ENCODE assay signal across 24 cellular contexts in the genomic region with DNA sequence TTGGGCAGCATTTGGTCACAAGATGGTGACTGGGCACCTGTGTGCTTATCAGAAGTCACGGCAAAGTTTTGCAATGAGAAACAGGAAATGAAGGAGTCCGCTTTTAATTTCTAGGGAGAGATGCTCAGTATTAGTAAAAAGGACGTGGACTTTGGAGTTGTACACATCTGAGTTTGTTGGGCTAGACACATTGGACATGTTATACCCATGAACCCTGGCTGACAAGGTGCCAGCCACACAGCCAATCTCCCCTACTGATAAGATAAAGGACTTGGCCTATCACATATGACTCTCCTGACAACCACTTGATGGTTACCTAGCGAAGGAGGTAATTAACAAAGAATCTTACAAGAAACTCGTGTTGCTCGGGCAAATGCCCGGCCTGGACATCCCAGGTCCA.
"Had no signal": no experiment of that assay in that cellular context is flagged by ENCODE, and none has a peak within 500 bp of the region (broad histone marks: within the 10 kb centered on the region; RNA-seq: fewer than 3 reads in every experiment).

No MANE protein-coding gene starts in this region.

- DNase-seq: cortex of kidney; dorsolateral prefrontal cortex; effector CD8-positive, alpha-beta T cell; heart left ventricle; hypothalamus; islet precursor cell; left lung; lower lobe of right lung; midbrain; naive B cell; posterior cingulate gyrus; sigmoid colon; stimulated activated CD4-positive, alpha-beta T cell treated with anti-CD3 and anti-CD28 coated beads, Interleukin-12 subunit alpha, Interleukin-12 subunit beta, amount 100 ng/mL, for 4 hours; stimulated activated naive CD8-positive, alpha-beta T cell treated with anti-CD3 and anti-CD28 coated beads, Interleukin-15, Interleukin-2, amounts not matched to agents 100 U/mL and 50 U/mL, for 24 hours; thyroid gland had no signal

- H3K9me3 ChIP-seq: heart left ventricle, left lung, lower lobe of right lung, sigmoid colon, suprapubic skin, thyroid gland had no signal

- H3K9me3 Mint-ChIP-seq: memory B cell, nephron, type B pancreatic cell had no signal

- H3K4me1 ChIP-seq: heart left ventricle, left lung, lower lobe of right lung, sigmoid colon, suprapubic skin had no signal

- FAIRE-seq: endometrium, frontal cortex, urothelium cell line had no signal

- H3K4me3 ChIP-seq: dorsolateral prefrontal cortex, heart left ventricle, left lung, lower lobe of right lung, sigmoid colon, skin epidermis, suprapubic skin, thyroid gland had no signal

- H3K27ac ChIP-seq: heart left ventricle, left lung, lower lobe of right lung, sigmoid colon, skin epidermis, suprapubic skin, thyroid gland had no signal

- H3K36me3 Mint-ChIP-seq: memory B cell, naive B cell, type B pancreatic cell had no signal

- H3K4me1 Mint-ChIP-seq: nephron had no signal

- H3K36me3 ChIP-seq: heart left ventricle, left lung, lower lobe of right lung, sigmoid colon, suprapubic skin, thyroid gland had no signal

- H3K27me3 ChIP-seq: dorsolateral prefrontal cortex, thyroid gland had no signal

- H3K4me3 Mint-ChIP-seq: nephron, type B pancreatic cell had no signal

- ATAC-seq: esophagus mucosa; heart left ventricle; left lung; lower lobe of right lung; stimulated activated naive CD8-positive, alpha-beta T cell treated with anti-CD3 and anti-CD28 coated beads, Interleukin-15, Interleukin-2, amounts not matched to agents 100 U/mL and 50 U/mL, for 24 hours had no signal

- H3K27ac Mint-ChIP-seq: nephron, type B pancreatic cell had no signal
